33 cellular contexts compared by ENCODE assay signal in the genomic region with DNA sequence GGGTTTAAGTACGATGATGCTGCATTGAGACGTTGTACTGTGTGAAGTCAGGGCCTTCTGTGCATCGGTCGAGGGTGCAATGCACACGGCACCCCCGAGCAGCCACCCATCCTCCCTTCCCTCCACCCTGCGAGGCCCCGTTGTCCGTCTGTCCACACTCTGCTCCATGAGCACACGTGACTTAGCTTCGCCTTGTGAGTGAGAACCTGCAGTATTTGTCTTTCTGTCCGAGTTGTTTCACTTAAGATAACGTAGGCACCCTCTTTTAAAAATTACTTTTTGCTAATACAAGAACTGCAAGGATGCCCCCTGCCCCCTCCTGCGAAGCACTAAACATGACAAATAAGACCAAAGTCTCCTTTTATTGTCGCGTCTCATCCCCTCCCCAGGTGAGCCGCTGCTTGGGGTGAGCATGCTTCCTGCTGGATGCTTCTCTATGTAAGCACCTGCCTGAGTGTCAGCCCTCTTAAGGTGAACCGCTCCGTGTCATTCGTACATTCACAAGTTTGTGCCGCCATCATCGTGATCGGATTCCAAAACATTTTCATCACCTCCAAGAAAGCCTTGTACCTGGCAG. TPM values are rescaled to one million over a fixed set of nuclear protein-coding genes. Genes with fewer than 3 reads are reported as not detected.
"Had no signal": no experiment of that assay in that cellular context is flagged by ENCODE, and none has a peak within 500 bp of the region (broad histone marks: within the 10 kb centered on the region; RNA-seq: fewer than 3 reads in every experiment).

No MANE protein-coding gene starts in this region.

- H3K4me1 Mint-ChIP-seq: activated CD4-positive, alpha-beta T cell treated with anti-CD3 and anti-CD28 coated beads, Interleukin-2, amount 10 ng/mL, durations not matched to agents 7 days and 5 days; activated T-helper 17 cell treated with anti-CD3 and anti-CD28 coated beads, Interleukin-2, amount 50 U/mL, for 72 hours; memory B cell; naive thymus-derived CD8-positive, alpha-beta T cell; stimulated activated memory B cell treated with anti-CD40 and anti-IgM and Interleukin-4, amounts not matched to agents 10 μg/mL and 1 μg/mL and 100 μg/mL, for 72 hours; stimulated activated naive CD8-positive, alpha-beta T cell treated with anti-CD3 and anti-CD28 coated beads, Interleukin-15, amount 100 ng/mL, for 72 hours had no signal

- H3K27ac ChIP-seq: brain microvascular endothelial cell, coronary artery, gastroesophageal sphincter, sigmoid colon, upper lobe of left lung had no signal

- H3K4me3 Mint-ChIP-seq: activated CD4-positive, alpha-beta T cell treated with anti-CD3 and anti-CD28 coated beads, Interleukin-2, amount 10 ng/mL, durations not matched to agents 7 days and 5 days; activated CD8-positive, alpha-beta T cell treated with anti-CD3 and anti-CD28 coated beads for 36 hours; activated T-cell treated with anti-CD3 and anti-CD28 coated beads, Interleukin-2, amount 50 U/mL, for 4 hours; activated T-helper 17 cell treated with anti-CD3 and anti-CD28 coated beads, Interleukin-2, amount 50 U/mL, for 72 hours; effector memory CD8-positive, alpha-beta T cell; memory B cell; naive thymus-derived CD8-positive, alpha-beta T cell; neural crest cell; stimulated activated memory B cell treated with anti-CD40 and anti-IgM and Interleukin-4, amounts not matched to agents 10 μg/mL and 1 μg/mL and 100 μg/mL, for 72 hours; stimulated activated naive CD8-positive, alpha-beta T cell treated with anti-CD3 and anti-CD28 coated beads, Interleukin-15, amount 100 ng/mL, for 72 hours had no signal

- H3K4me3 ChIP-seq: coronary artery, gastroesophageal sphincter, sigmoid colon, smooth muscle cell, upper lobe of left lung had no signal

- FAIRE-seq: astrocyte, kidney had no signal

- ATAC-seq: activated CD8-positive, alpha-beta T cell treated with anti-CD3 and anti-CD28 coated beads for 36 hours; activated T-cell treated with anti-CD3 and anti-CD28 coated beads, Interleukin-2, amount 50 U/mL, for 4 hours; activated T-helper 17 cell treated with anti-CD3 and anti-CD28 coated beads, Interleukin-2, amount 50 U/mL, for 72 hours; effector memory CD8-positive, alpha-beta T cell; gastroesophageal sphincter; naive thymus-derived CD8-positive, alpha-beta T cell; stimulated activated memory B cell treated with anti-CD40 and anti-IgM and Interleukin-4, amounts not matched to agents 10 μg/mL and 1 μg/mL and 100 μg/mL, for 72 hours; stimulated activated naive CD8-positive, alpha-beta T cell treated with anti-CD3 and anti-CD28 coated beads, Interleukin-15, amount 100 ng/mL, for 72 hours had no signal

- H3K27me3 ChIP-seq: sigmoid colon, upper lobe of left lung had no signal

- H3K4me2 ChIP-seq: smooth muscle cell had no signal

- H3K9me3 ChIP-seq: gastroesophageal sphincter, sigmoid colon, upper lobe of left lung had no signal

- H3K36me3 ChIP-seq: brain microvascular endothelial cell, gastroesophageal sphincter, sigmoid colon, upper lobe of left lung had no signal

- H3K9me3 Mint-ChIP-seq: activated CD4-positive, alpha-beta T cell treated with anti-CD3 and anti-CD28 coated beads, Interleukin-2, amount 10 ng/mL, durations not matched to agents 7 days and 5 days; activated CD8-positive, alpha-beta T cell treated with anti-CD3 and anti-CD28 coated beads for 36 hours; activated T-cell treated with anti-CD3 and anti-CD28 coated beads, Interleukin-2, amount 50 U/mL, for 4 hours; activated T-helper 17 cell treated with anti-CD3 and anti-CD28 coated beads, Interleukin-2, amount 50 U/mL, for 72 hours; effector memory CD8-positive, alpha-beta T cell; memory B cell; naive thymus-derived CD8-positive, alpha-beta T cell; neural crest cell; stimulated activated memory B cell treated with anti-CD40 and anti-IgM and Interleukin-4, amounts not matched to agents 10 μg/mL and 1 μg/mL and 100 μg/mL, for 72 hours; stimulated activated naive CD8-positive, alpha-beta T cell treated with anti-CD3 and anti-CD28 coated beads, Interleukin-15, amount 100 ng/mL, for 72 hours had no signal

- DNase-seq: activated CD4-positive, alpha-beta T cell treated with anti-CD3 and anti-CD28 coated beads for 1 hour; activated CD4-positive, alpha-beta T cell treated with anti-CD3 and anti-CD28 coated beads, Interleukin-2, amount 10 ng/mL, durations not matched to agents 7 days and 5 days; activated CD8-positive, alpha-beta T cell treated with anti-CD3 and anti-CD28 coated beads for 36 hours; activated gamma-delta T cell treated with Interleukin-2 at 50 U/mL for 16 hours; activated naive CD4-positive, alpha-beta T cell treated with anti-CD3 and anti-CD28 coated beads, Interleukin-2, amount 50 U/mL, for 16 hours; activated T-cell treated with anti-CD3 and anti-CD28 coated beads, Interleukin-2, amount 50 U/mL, for 4 hours; amniotic stem cell; brain microvascular endothelial cell; effector memory CD8-positive, alpha-beta T cell; erythroblast; hippocampal formation; kidney; naive thymus-derived CD8-positive, alpha-beta T cell; posterior cingulate gyrus; sigmoid colon; stimulated activated CD4-positive, alpha-beta T cell treated with anti-CD3 and anti-CD28 coated beads, Interleukin-1b, Interleukin-23, amount 100 ng/mL, for 48 hours; stimulated activated CD4-positive, alpha-beta T cell treated with anti-CD3 and anti-CD28 coated beads, Interleukin-4, amount 100 ng/mL, for 4 hours; stimulated activated CD8-positive, alpha-beta memory T cell treated with anti-CD3 and anti-CD28 coated beads, Interleukin-4, amount 100 ng/mL, for 48 hours; stimulated activated naive CD8-positive, alpha-beta T cell treated with anti-CD3 and anti-CD28 coated beads, Interleukin-15, amount 100 ng/mL, for 72 hours; substantia nigra; T-helper 2 cell had no signal

- H3K36me3 Mint-ChIP-seq: memory B cell; naive thymus-derived CD8-positive, alpha-beta T cell; stimulated activated memory B cell treated with anti-CD40 and anti-IgM and Interleukin-4, amounts not matched to agents 10 μg/mL and 1 μg/mL and 100 μg/mL, for 72 hours had no signal

- H3K27ac Mint-ChIP-seq: activated CD4-positive, alpha-beta T cell treated with anti-CD3 and anti-CD28 coated beads, Interleukin-2, amount 10 ng/mL, durations not matched to agents 7 days and 5 days; activated CD8-positive, alpha-beta T cell treated with anti-CD3 and anti-CD28 coated beads for 36 hours; activated T-helper 17 cell treated with anti-CD3 and anti-CD28 coated beads, Interleukin-2, amount 50 U/mL, for 72 hours; effector memory CD8-positive, alpha-beta T cell; memory B cell; naive thymus-derived CD8-positive, alpha-beta T cell; stimulated activated memory B cell treated with anti-CD40 and anti-IgM and Interleukin-4, amounts not matched to agents 10 μg/mL and 1 μg/mL and 100 μg/mL, for 72 hours; stimulated activated naive CD8-positive, alpha-beta T cell treated with anti-CD3 and anti-CD28 coated beads, Interleukin-15, amount 100 ng/mL, for 72 hours had no signal

RNA-seq across cellular contexts. Expression of gene RBBP8NL, which starts 3.6 kb away (rescaled TPM):
- total RNA-seq: activated CD4-positive, alpha-beta T cell treated with anti-CD3 and anti-CD28 coated beads, Interleukin-2, amount 10 ng/mL, durations not matched to agents 7 days and 5 days; activated CD8-positive, alpha-beta T cell treated with anti-CD3 and anti-CD28 coated beads for 36 hours; activated T-cell treated with anti-CD3 and anti-CD28 coated beads, Interleukin-2, amount 50 U/mL, for 4 hours; activated T-helper 17 cell treated with anti-CD3 and anti-CD28 coated beads, Interleukin-2, amount 50 U/mL, for 72 hours; cardiac septum; cerebellum; naive thymus-derived CD8-positive, alpha-beta T cell; neural crest cell; omental fat pad; sigmoid colon had no signal
- polyA plus RNA-seq: naive thymus-derived CD8-positive, alpha-beta T cell; smooth muscle cell had no signal

RNA-seq across cellular contexts. Expression of gene GATA5, which starts 44.8 kb away (rescaled TPM):
- total RNA-seq: activated CD4-positive, alpha-beta T cell treated with anti-CD3 and anti-CD28 coated beads, Interleukin-2, amount 10 ng/mL, durations not matched to agents 7 days and 5 days; activated CD8-positive, alpha-beta T cell treated with anti-CD3 and anti-CD28 coated beads for 36 hours; activated T-cell treated with anti-CD3 and anti-CD28 coated beads, Interleukin-2, amount 50 U/mL, for 4 hours; activated T-helper 17 cell treated with anti-CD3 and anti-CD28 coated beads, Interleukin-2, amount 50 U/mL, for 72 hours; astrocyte; cerebellum; naive thymus-derived CD8-positive, alpha-beta T cell; neural crest cell had no signal
- polyA plus RNA-seq: naive thymus-derived CD8-positive, alpha-beta T cell had no signal
